In genomic region chr4:54228563-54229501, GRCh38 we compare ENCODE assay signal across 8 cellular contexts. TPM values are rescaled to one million over a fixed set of nuclear protein-coding genes. Genes with fewer than 3 reads are reported as not detected.
DNase-seq lines count a peak whose midpoint lies in the region; ATAC-seq and TF ChIP-seq lines count a peak whose summit lies in the region.

TSS of gene PDGFRA (plus strand) at chr4:54229293. CDS start at chr4:54258769, 29,476 bp downstream.

- peak within 1 kb of the TSS in 7 of 8 donors; percentile 58 to 80 (median 71) for H3K27ac ChIP-seq in spleen

- peaks cover 33 to 91% (median 70%) of the 10 kb centered on the region in 6 donors for H3K4me1 ChIP-seq in spleen

- no peaks in the 10 kb centered on the region for H3K9me3 Mint-ChIP-seq in HFFc6

- peaks cover 19% of the 10 kb centered on the region; the same call in 1 of the 2 replicates for H3K36me3 Mint-ChIP-seq in HFFc6 (ENCODE audit: low read depth)

- peaks cover 3 to 100% (median 88%) of the 10 kb centered on the region in 7 donors for H3K27me3 ChIP-seq in spleen (replicated peaks in 1 of 7)

- H3K4me1 Mint-ChIP-seq in HFFc6 (ENCODE audit: low read depth), result peaks cover 52% of the 10 kb centered on the region

- TF ChIP-seq CTCF in HFFc6 (IDR thresholded peaks at IDR 0.05) (no peak), astrocyte of the cerebellum (IDR thresholded peaks at IDR 0.05; ENCODE audit: low read depth, low read length, missing control alignments) (no peak), spleen (IDR thresholded peaks at IDR 0.05 in 8 of 11, conservative IDR thresholded peaks at IDR 0.05 in 3 of 11) (no peak)

- H3K27ac Mint-ChIP-seq in HFFc6, result peak within 1 kb of the TSS; percentile 82

- peak; percentile 48 for DNase-seq in HFFc6
- peak; percentile 65 for DNase-seq in astrocyte of the cerebellum (ENCODE audit: low read depth)
- DNase-seq in iPS-NIHi7 (ENCODE audit: extremely low spot score), result peak; percentile 45
- DNase-seq in spleen, result no peak
- no peak for DNase-seq in SHP77 (lab: John Stamatoyannopoulos, UW)
- DNase-seq in NCI-H2227 treated with DMSO at 0.1 percent for 48 hours (lab: John Stamatoyannopoulos, UW), result no peak

- peak in 1 of 3 donors; percentile 6 for TF ChIP-seq POLR2A in spleen (IDR thresholded peaks at IDR 0.05)

- ATAC-seq in HG02763 (IDR thresholded peaks at IDR 0.05; ENCODE audit: unreplicated experiment) (no peak), GM19023 (IDR thresholded peaks at IDR 0.05; ENCODE audit: unreplicated experiment) (no peak)

- peak within 1 kb of the TSS; percentile 69 for H3K4me3 ChIP-seq in astrocyte of the cerebellum (ENCODE audit: low read depth, low read length)
- peak within 1 kb of the TSS; percentile 15 to 81 (median 54) for H3K4me3 ChIP-seq in spleen

- H3K36me3 ChIP-seq in spleen, result no peaks in the 10 kb centered on the region

- WGBS in spleen, 5 donors, result 9 to 12% (median 10%) methylated on average over 22 of the region's 22 CpGs

- peak within 1 kb of the TSS; percentile 94 for H3K4me3 Mint-ChIP-seq in HFFc6

- intact Hi-C loops in spleen (cut with DNase I; ENCODE audit: low total_unique reads), result no loop called here

- in situ Hi-C loops in astrocyte of the cerebellum (cut with HindIII; ENCODE audit: low sequenced_read_pairs), result no loop called here

- H3K9me3 ChIP-seq in spleen, result no peaks in the 10 kb centered on the region

- peaks cover 1% of the 10 kb centered on the region for H3K27me3 Mint-ChIP-seq in HFFc6 (ENCODE audit: insufficient read depth)

RNA-seq across cellular contexts. Expression of gene PDGFRA, which starts in this region (rescaled TPM):
- total RNA-seq in HFFc6 (2021; fragmentation: NEBNext Ultra II Directional; extraction: Animal tissue kit (Norgen Biotek cat#: 25700)), result 10 to 100 TPM; 28.9 to 94.2 (median 88.3) TPM
- total RNA-seq in spleen, result 100 to 1,000 TPM in 5 of 7 donors, 10 to 100 TPM in 2; 49.3 to 399 (median 294) TPM
- polyA plus RNA-seq in spleen, result 10 to 100 TPM; 11.1 to 22.7 (median 18.4) TPM

Comparison
In these comparisons a context has a peak if more than half of its experiments do, and no peak if none do; other contexts are left out.
1. DNase-seq: peak in HFFc6 (single experiment), astrocyte of the cerebellum (single experiment) and iPS-NIHi7 (single experiment); none in spleen (single experiment), SHP77 (0 of 2) and NCI-H2227 treated with DMSO at 0.1 percent for 48 hours (single experiment).